Comparison of ENCODE assay signal across 9 cellular contexts in genomic region chr2:29238497-29238896, GRCh38.
DNase-seq lines count a peak whose midpoint lies in the region; ATAC-seq, FAIRE-seq and TF ChIP-seq lines count a peak whose summit lies in the region.
"Had no signal": no experiment of that assay in that cellular context is flagged by ENCODE, and none has a peak within 500 bp of the region (broad histone marks: within the 10 kb centered on the region; RNA-seq: fewer than 3 reads in every experiment).

No MANE protein-coding gene starts in this region.

- intact Hi-C loops in pancreas (cut with DNase I): no loop called here

- no peaks in the 10 kb centered on the region for H3K4me1 Mint-ChIP-seq in brain

- H2AFZ ChIP-seq in KMS-11 (ENCODE audit: low read depth): no peak overlapping the region

- no peak overlapping the region for H3K27ac Mint-ChIP-seq in brain

- H3K36me3 ChIP-seq in KMS-11 (ENCODE audit: insufficient read depth) (no peaks in the 10 kb centered on the region), pancreas (no peaks in the 10 kb centered on the region)

- H3K9ac ChIP-seq in KMS-11: no peak overlapping the region

- FAIRE-seq in pancreas (lab: Jason Lieb, UNC): no peak

- H3K4me2 ChIP-seq in KMS-11: no peak overlapping the region

- no peaks in the 10 kb centered on the region for H3K9me3 Mint-ChIP-seq in brain

- peaks cover 9% of the 10 kb centered on the region for H3K27me3 Mint-ChIP-seq in brain

- no peaks in the 10 kb centered on the region for H3K9me3 ChIP-seq in pancreas

- H3K27ac ChIP-seq in KMS-11 (no peak overlapping the region), pancreas (no peak overlapping the region)

- no peaks in the 10 kb centered on the region for H4K20me1 ChIP-seq in KMS-11 (ENCODE audit: insufficient read depth)

- H3K4me3 ChIP-seq in KMS-11 (IDR thresholded peaks at IDR 0.05; ENCODE audit: insufficient read depth, low read depth, low read length) (no peak overlapping the region), pancreas (no peak overlapping the region)

- peak; percentile 34 for DNase-seq in activated CD4-positive, alpha-beta T cell treated with anti-CD3 and anti-CD28 coated beads for 48 hours
- DNase-seq in activated CD4-positive, alpha-beta T cell treated with anti-CD3 and anti-CD28 coated beads for 1 hour: no peak
- peak in 4 of 6 donors; percentile 23 to 70 (median 42) for DNase-seq in pancreas
- no peak for DNase-seq in NCI-H2029 treated with DMSO at 0.1 percent for 48 hours (lab: John Stamatoyannopoulos, UW)

- H3K27me3 ChIP-seq in KMS-11 (ENCODE audit: insufficient read depth, low read depth) (no peaks in the 10 kb centered on the region), pancreas (no peaks in the 10 kb centered on the region)

- H3K79me2 ChIP-seq in KMS-11 (ENCODE audit: insufficient read depth, low read depth): no peaks in the 10 kb centered on the region

- 32 to 36% methylated on average over 7 of the region's 7 CpGs for WGBS in pancreas, 2 donors

- H3K4me3 Mint-ChIP-seq in brain: no peak overlapping the region

- TF ChIP-seq CTCF in KMS-11 (conservative IDR thresholded peaks at IDR 0.05; ENCODE audit: low read depth, low read length) (peak; percentile 43), brain (conservative IDR thresholded peaks at IDR 0.05) (peak; percentile 30 to 46), pancreas (IDR thresholded peaks at IDR 0.05) (peak; percentile 31 to 66 (median 49))

- H3K4me1 ChIP-seq in KMS-11 (ENCODE audit: low read depth, poor library complexity, severe bottlenecking): no peaks in the 10 kb centered on the region
- H3K4me1 ChIP-seq in pancreas: no peaks in the 10 kb centered on the region

- ATAC-seq in pancreas (peak; percentile 63 to 87 (median 77)), HG03469 (IDR thresholded peaks at IDR 0.05; ENCODE audit: unreplicated experiment) (no peak), GM18907 (IDR thresholded peaks at IDR 0.05; ENCODE audit: unreplicated experiment) (no peak)
- ATAC-seq: right cardiac atrium had no signal

- no peaks in the 10 kb centered on the region for H3K36me3 Mint-ChIP-seq in brain

Comparison
In these comparisons a context has a peak if more than half of its experiments do, and no peak if none do; other contexts are left out.
1. DNase-seq: peak in activated CD4-positive, alpha-beta T cell treated with anti-CD3 and anti-CD28 coated beads for 48 hours (single experiment) and pancreas (4 of 6); none in activated CD4-positive, alpha-beta T cell treated with anti-CD3 and anti-CD28 coated beads for 1 hour (single experiment) and NCI-H2029 treated with DMSO at 0.1 percent for 48 hours (single experiment).
2. ATAC-seq: peak in pancreas (4 of 4); none in HG03469 (single experiment) and GM18907 (single experiment).
3. Peak in every context shown above with its lines, with median percentiles within 50 percentile points of each other: CTCF ChIP-seq.